19 cellular contexts compared by ENCODE assay signal in genomic region chr9:114884787-114885452, GRCh38. TPM values are rescaled to one million over a fixed set of nuclear protein-coding genes. Genes with fewer than 3 reads are reported as not detected.
A peak's percentile ranks its signal among the peaks of the same experiment; 100 is the strongest.
DNase-seq lines count a peak whose midpoint lies in the region; ATAC-seq and TF ChIP-seq lines count a peak whose summit lies in the region.
"Had no signal": no experiment of that assay in that cellular context is flagged by ENCODE, and none has a peak within 500 bp of the region (broad histone marks: within the 10 kb centered on the region; RNA-seq: fewer than 3 reads in every experiment).

No MANE protein-coding gene starts in this region.

- no peak overlapping the region for H2BK120ac ChIP-seq in neuronal stem cell (ENCODE audit: low read depth, low read length)

- TF ChIP-seq CTCF in PC-3 (conservative IDR thresholded peaks at IDR 0.05; ENCODE audit: low read depth, low read length) (no peak), mucosa of descending colon (IDR thresholded peaks at IDR 0.05) (no peak), tibial artery (IDR thresholded peaks at IDR 0.05) (no peak)

- H2AK5ac ChIP-seq in neuronal stem cell (ENCODE audit: low read depth, low read length), result no peak overlapping the region

- H3K27ac ChIP-seq in PC-3 (ENCODE audit: low read length) (peak overlapping the region; percentile 90), esophagus (ENCODE audit: low read depth in 2 of 2, low read length in 1 of 2) (peak overlapping the region; percentile 73 to 75), neuronal stem cell (replicated peaks; ENCODE audit: low read length) (no peak overlapping the region), substantia nigra (ENCODE audit: low read depth, low read length, poor library complexity, severe bottlenecking) (no peak overlapping the region), tibial artery (no peak overlapping the region)
- H3K27ac ChIP-seq: PC-9 had no signal

- intact Hi-C loops in PC-3 (cut with micrococcal nuclease), result no loop called here
- intact Hi-C loops in mucosa of descending colon (cut with DNase I, micrococcal nuclease), result no loop called here
- intact Hi-C loops in tibial artery (cut with DNase I; ENCODE audit: low total_unique reads), result no loop called here

- H3K4me3 ChIP-seq in PC-3 (ENCODE audit: low read length) (no peak overlapping the region), esophagus (ENCODE audit: low read depth in 1 of 2, low read length in 2 of 2) (no peak overlapping the region), mucosa of descending colon (no peak overlapping the region), neuronal stem cell (ENCODE audit: low read length in 2 of 2) (no peak overlapping the region), tibial artery (no peak overlapping the region)
- H3K4me3 ChIP-seq: PC-9 had no signal

- H3K27me3 ChIP-seq in PC-3 (ENCODE audit: low read length) (no peaks in the 10 kb centered on the region), esophagus (ENCODE audit: control insufficient read depth in 1 of 2, insufficient read depth in 2 of 2, low read length in 2 of 2) (no peaks in the 10 kb centered on the region), neuronal stem cell (ENCODE audit: control insufficient read depth in 3 of 3, insufficient read depth in 3 of 3, low read depth in 1 of 3, low read length in 3 of 3) (no peaks in the 10 kb centered on the region), tibial artery (no peaks in the 10 kb centered on the region)

- H3K9ac ChIP-seq in PC-3 (ENCODE audit: low read length) (peak overlapping the region; percentile 61), neuronal stem cell (ENCODE audit: low read depth, low read length, poor library complexity) (no peak overlapping the region)

- no peak overlapping the region for H4K8ac ChIP-seq in neuronal stem cell (ENCODE audit: low read depth, low read length)

- ATAC-seq in PC-3 (no peak), mucosa of descending colon (peak; percentile 98), GM21515 (IDR thresholded peaks at IDR 0.05; ENCODE audit: unreplicated experiment) (no peak)
- ATAC-seq: activated CD4-positive, CD25-positive, alpha-beta regulatory T cell treated with anti-CD3 and anti-CD28 coated beads, Interleukin-2, amount 50 U/mL, for 24 hours; left ventricle myocardium superior; T-cell had no signal

- H3K36me3 ChIP-seq in PC-3 (ENCODE audit: low read depth, low read length) (no peaks in the 10 kb centered on the region), esophagus (ENCODE audit: control insufficient read depth in 2 of 2, insufficient read depth in 2 of 2, low read length in 1 of 2) (no peaks in the 10 kb centered on the region), mucosa of descending colon (ENCODE audit: low read depth) (no peaks in the 10 kb centered on the region), neuronal stem cell (replicated peaks in 1 of 2; ENCODE audit: control insufficient read depth in 2 of 2, insufficient read depth in 2 of 2, low read length in 2 of 2) (no peaks in the 10 kb centered on the region), tibial artery (no peaks in the 10 kb centered on the region)

- no peak overlapping the region for H3K23ac ChIP-seq in neuronal stem cell (ENCODE audit: low read depth, low read length, poor library complexity)

- DNase-seq in CD1c-positive myeloid dendritic cell (ENCODE audit: extremely low spot score) (peak; percentile 29), PC-3 (peak; percentile 88), mucosa of descending colon (peak in 2 of 3 donors; percentile 54 to 92), neuronal stem cell (ENCODE audit: low spot score) (no peak), substantia nigra (lab: John Stamatoyannopoulos, UW) (no peak), tibial artery (no peak)
- DNase-seq: activated naive CD8-positive, alpha-beta T cell treated with anti-CD3 and anti-CD28 coated beads, Interleukin-2, amount 10 ng/mL, durations not matched to agents 7 days and 5 days; central memory CD4-positive, alpha-beta T cell; left ventricle myocardium superior; NCI-H2029; NCI-H526; stimulated activated CD4-positive, alpha-beta T cell treated with anti-CD3 and anti-CD28 coated beads, Interleukin-4, amount 100 ng/mL, for 4 hours; T-cell; trophoblast cell had no signal

- H3K9me3 ChIP-seq in PC-3 (ENCODE audit: low read length), result no peaks in the 10 kb centered on the region
- H3K9me3 ChIP-seq in esophagus (ENCODE audit: control insufficient read depth in 2 of 2, insufficient read depth in 1 of 2, low read depth in 1 of 2, low read length in 1 of 2), result no peaks in the 10 kb centered on the region
- H3K9me3 ChIP-seq in mucosa of descending colon, result no peaks in the 10 kb centered on the region
- peaks cover 0 to 3% of the 10 kb centered on the region in 2 donors for H3K9me3 ChIP-seq in neuronal stem cell (replicated peaks in 1 of 2; ENCODE audit: control insufficient read depth in 2 of 2, insufficient read depth in 1 of 2, low read depth in 1 of 2, low read length in 2 of 2)
- no peaks in the 10 kb centered on the region for H3K9me3 ChIP-seq in tibial artery

- no peak overlapping the region for H2BK5ac ChIP-seq in neuronal stem cell (ENCODE audit: low read length)

- H2AFZ ChIP-seq in PC-3 (ENCODE audit: low read length) (no peak overlapping the region), neuronal stem cell (ENCODE audit: low read length) (no peak overlapping the region)
- H2AFZ ChIP-seq: PC-9 had no signal

- H3K79me2 ChIP-seq in PC-3 (ENCODE audit: low read length), result no peaks in the 10 kb centered on the region

- BruUV-seq in PC-3 (replicated peaks; lab: Mats Ljungman, UMichigan), result no TSS peak

- no peak overlapping the region for H3K4ac ChIP-seq in neuronal stem cell (ENCODE audit: low read length)

- no peak overlapping the region for H3K14ac ChIP-seq in neuronal stem cell (ENCODE audit: low read length)

- H3K79me1 ChIP-seq in neuronal stem cell (ENCODE audit: low read depth, low read length), result no peaks in the 10 kb centered on the region

- H2BK12ac ChIP-seq in neuronal stem cell (ENCODE audit: low read length), result no peak overlapping the region

- H3F3A ChIP-seq in PC-3 (ENCODE audit: low read length, unreplicated experiment), result peaks cover 6% of the 10 kb centered on the region

- H3K18ac ChIP-seq in neuronal stem cell (ENCODE audit: low read length), result no peak overlapping the region

- H4K91ac ChIP-seq in neuronal stem cell (ENCODE audit: low read depth, low read length, poor library complexity), result no peak overlapping the region

- 52 to 53% methylated on average over 8 of the region's 8 CpGs for WGBS in esophagus, 2 donors
- no CpG with 5 or more reads among the region's 8 CpGs for WGBS in neuronal stem cell (ENCODE audit: extremely low coverage in 2 of 2, insufficient read length in 2 of 2, insufficient replicate concordance in 1 of 2), 2 donors

- H3K9me2 ChIP-seq in PC-3 (replicated peaks; ENCODE audit: low read length), result no peaks in the 10 kb centered on the region

- no peak overlapping the region for H2BK15ac ChIP-seq in neuronal stem cell (ENCODE audit: low read length)

- H3K4me1 ChIP-seq in PC-3 (ENCODE audit: insufficient read depth, low read length) (peaks cover 27% of the 10 kb centered on the region), esophagus (ENCODE audit: control insufficient read depth in 2 of 2, insufficient read depth in 2 of 2, low read length in 1 of 2) (peaks cover 0 to 7% of the 10 kb centered on the region in 2 donors), mucosa of descending colon (ENCODE audit: low read depth) (no peaks in the 10 kb centered on the region), neuronal stem cell (ENCODE audit: control insufficient read depth in 2 of 2, insufficient read depth in 1 of 2, low read depth in 1 of 2, low read length in 2 of 2) (peaks cover 3 to 6% of the 10 kb centered on the region in 2 donors), tibial artery (no peaks in the 10 kb centered on the region)

- H3K4me2 ChIP-seq in PC-3 (ENCODE audit: low read length) (peak overlapping the region; percentile 58), neuronal stem cell (ENCODE audit: insufficient read depth, low read length, poor library complexity, severe bottlenecking) (no peak overlapping the region)
- H3K4me2 ChIP-seq: PC-9 had no signal

- CTCF ChIA-PET in PC-3 (lab: Charles Lee), result interaction anchor here (0.6 kb wide), 1 partner anchor 22 kb away, joined by 4 read pairs; no protein-coding TSS in a partner anchor

- H4K20me1 ChIP-seq in PC-3 (ENCODE audit: low read length), result no peaks in the 10 kb centered on the region

- POLR2A ChIA-PET in PC-3 (lab: Charles Lee; ENCODE audit: unreplicated experiment), result no interaction called here

RNA-seq across cellular contexts. Expression of gene TNFSF8, which starts 45.5 kb away (rescaled TPM):
- not detected in 2 replicates for total RNA-seq in PC-3 (2014; rRNA removed)
- under 1 TPM; 0.18 to 0.47 TPM for polyA plus RNA-seq in esophagus
- 1 to 10 TPM; 1.0 to 1.3 (median 1.0) TPM for total RNA-seq in mucosa of descending colon
- not detected for polyA plus RNA-seq in neuronal stem cell (2013, experiment 1 of 2)
- polyA plus RNA-seq in neuronal stem cell (2013, experiment 2 of 2), result not detected
- total RNA-seq: neural crest cell, PC-9 had no signal

Comparison
In these comparisons a context has a peak if more than half of its experiments do, and no peak if none do; other contexts are left out.
1. DNase-seq: peak in CD1c-positive myeloid dendritic cell (single experiment), PC-3 (single experiment) and mucosa of descending colon (2 of 3); none in neuronal stem cell (single experiment), substantia nigra (0 of 49) and tibial artery (0 of 2).
2. H3K27ac ChIP-seq: peak in PC-3 (single experiment) and esophagus (2 of 2); none in neuronal stem cell (single experiment), substantia nigra (single experiment) and tibial artery (0 of 2).